ENCODE assay signal across 8 cellular contexts in genomic region chr5:132293992-132294727, GRCh38. TPM values are rescaled to one million over a fixed set of nuclear protein-coding genes. Genes with fewer than 3 reads are reported as not detected.
DNase-seq lines count a peak whose midpoint lies in the region; ATAC-seq and TF ChIP-seq lines count a peak whose summit lies in the region.

SLC22A4 (plus strand) TSS chr5:132294394; CDS start chr5:132294617, 223 bp downstream.

- H3K27me3 ChIP-seq in BJ (ENCODE audit: control insufficient read depth, insufficient read depth, low read length) (no peaks in the 10 kb centered on the region), lower lobe of right lung (ENCODE audit: low read depth) (no peaks in the 10 kb centered on the region)

- peak; percentile 51 for ATAC-seq in HG03457 (IDR thresholded peaks at IDR 0.05; ENCODE audit: unreplicated experiment)
- peak; percentile 93 to 94 for ATAC-seq in lower lobe of right lung

- H3K36me3 Mint-ChIP-seq in activated CD4-positive, alpha-beta memory T cell treated with anti-CD3 and anti-CD28 coated beads for 36 hours: peaks cover 3% of the 10 kb centered on the region

- H3K4me1 ChIP-seq in lower lobe of right lung: peaks cover 28% of the 10 kb centered on the region

- TF ChIP-seq CTCF in BJ (IDR thresholded peaks at IDR 0.05; ENCODE audit: insufficient read depth, low read depth, low read length): no peak
- TF ChIP-seq CTCF in lower lobe of right lung (IDR thresholded peaks at IDR 0.05): peak; percentile 0

- peaks cover 22% of the 10 kb centered on the region for H3K4me1 Mint-ChIP-seq in activated CD4-positive, alpha-beta memory T cell treated with anti-CD3 and anti-CD28 coated beads for 36 hours (ENCODE audit: low read depth)

- no peaks in the 10 kb centered on the region for H3K9me3 ChIP-seq in lower lobe of right lung

- POLR2A ChIA-PET in BJ (lab: Charles Lee): interaction anchor here (0.6 to 1.2 kb wide), 4 partner anchors 17 to 196 kb away, joined by 3 to 6 read pairs (median 4); partner anchors contain the start of gene IRF1
- POLR2A ChIA-PET in activated CD4-positive, alpha-beta memory T cell treated with anti-CD3 and anti-CD28 coated beads for 36 hours (lab: Charles Lee): interaction anchor here (0.6 to 2.9 kb wide), 17 partner anchors 8 to 659 kb away, joined by 3 to 18 read pairs (median 4); partner anchors contain the start of genes P4HA2, RAPGEF6 and SLC22A5

- H3K36me3 ChIP-seq in BJ (ENCODE audit: control insufficient read depth, insufficient read depth, low read length): 0 out of 2 replicates have a peak, but pooled peaks cover 1% of the 10 kb centered on the region
- H3K36me3 ChIP-seq in lower lobe of right lung: no peaks in the 10 kb centered on the region

- peak within 1 kb of the TSS; percentile 90 for H3K4me3 Mint-ChIP-seq in activated CD4-positive, alpha-beta memory T cell treated with anti-CD3 and anti-CD28 coated beads for 36 hours

- DNase-seq in BJ (ENCODE audit: low read depth) (peak; percentile 70), GM19240 (ENCODE audit: insufficient read length, low spot score) (peak; percentile 47), NCI-H69 (lab: John Stamatoyannopoulos, UW) (peak; percentile 98), ecto neural progenitor cell (ENCODE audit: low spot score) (peak; percentile 95), lower lobe of right lung (peak; percentile 93)
- DNase-seq in activated CD4-positive, alpha-beta memory T cell treated with anti-CD3 and anti-CD28 coated beads for 36 hours: peak; percentile 90
- DNase-seq in stimulated activated CD4-positive, alpha-beta T cell treated with anti-CD3 and anti-CD28 coated beads, TNF-alpha, amount 100 ng/mL, for 1 hour (ENCODE audit: low read depth in 3 of 3, low spot score in 1 of 3): peak; percentile 20 to 72 (median 30)

- peak within 1 kb of the TSS; percentile 93 for H3K27ac ChIP-seq in lower lobe of right lung

- peaks cover 8% of the 10 kb centered on the region for H3K27me3 Mint-ChIP-seq in activated CD4-positive, alpha-beta memory T cell treated with anti-CD3 and anti-CD28 coated beads for 36 hours

- CTCF ChIA-PET in BJ (lab: Yijun Ruan, JAX): interaction anchor here (0.6 to 6.9 kb wide), 9 partner anchors 22 to 641 kb away, joined by 3 to 38 read pairs (median 5); partner anchors contain the start of genes P4HA2 and SLC22A5
- CTCF ChIA-PET in activated CD4-positive, alpha-beta memory T cell treated with anti-CD3 and anti-CD28 coated beads for 36 hours (lab: Charles Lee): interaction anchor here (0.6 to 2.6 kb wide), 12 partner anchors 14 to 905 kb away, joined by 3 to 12 read pairs (median 4); partner anchors contain the start of gene IRF1

- no peaks in the 10 kb centered on the region for H3K9me3 Mint-ChIP-seq in activated CD4-positive, alpha-beta memory T cell treated with anti-CD3 and anti-CD28 coated beads for 36 hours

- intact Hi-C loops in activated CD4-positive, alpha-beta memory T cell treated with anti-CD3 and anti-CD28 coated beads for 36 hours (cut with micrococcal nuclease): loop anchor here (1.0 to 10.0 kb wide), 5 partner anchors 75 to 761 kb away; partner anchors contain the start of genes HSPA4, RAPGEF6 and SLC22A5
- intact Hi-C loops in lower lobe of right lung (cut with DNase I): no loop called here

- peak within 1 kb of the TSS; percentile 62 for H3K4me3 ChIP-seq in BJ (ENCODE audit: low read depth, low read length)
- H3K4me3 ChIP-seq in lower lobe of right lung: peak within 1 kb of the TSS; percentile 64

- H3K27ac Mint-ChIP-seq in activated CD4-positive, alpha-beta memory T cell treated with anti-CD3 and anti-CD28 coated beads for 36 hours: peak within 1 kb of the TSS; percentile 90

RNA-seq across cellular contexts. Expression of gene SLC22A4, which starts in this region (rescaled TPM):
- 18.0 and 19.3 TPM in 2 replicates for polyA plus RNA-seq in BJ (2011; rRNA removed)
- polyA minus RNA-seq in BJ (2011; rRNA and poly(A)+ RNA removed): 13.1 and 13.7 TPM in 2 replicates
- 1 to 10 TPM; 1.3 to 1.5 TPM for total RNA-seq in activated CD4-positive, alpha-beta memory T cell treated with anti-CD3 and anti-CD28 coated beads for 36 hours
- 8.5 TPM for total RNA-seq in lower lobe of right lung

Comparison
In these comparisons a context has a peak if more than half of its experiments do, and no peak if none do; other contexts are left out.
1. Peak in every context shown above with its lines: DNase-seq, ATAC-seq, H3K4me3 ChIP-seq and H3K27ac ChIP-seq.
2. DNase-seq: peak in every context shown above with its lines; median percentile 98 in NCI-H69; 95 in ecto neural progenitor cell; 93 in lower lobe of right lung; 90 in activated CD4-positive, alpha-beta memory T cell treated with anti-CD3 and anti-CD28 coated beads for 36 hours; 70 in BJ; 47 in GM19240; 30 in stimulated activated CD4-positive, alpha-beta T cell treated with anti-CD3 and anti-CD28 coated beads, TNF-alpha, amount 100 ng/mL, for 1 hour.